Comparison of ENCODE assay signal across 15 cellular contexts in genomic region chr5:43268188-43268820, GRCh38. TPM values are rescaled to one million over a fixed set of nuclear protein-coding genes. Genes with fewer than 3 reads are reported as not detected.
A peak's percentile ranks its signal among the peaks of the same experiment; 100 is the strongest.
DNase-seq lines count a peak whose midpoint lies in the region; ATAC-seq and TF ChIP-seq lines count a peak whose summit lies in the region.
"Had no signal": no experiment of that assay in that cellular context is flagged by ENCODE, and none has a peak within 500 bp of the region (broad histone marks: within the 10 kb centered on the region; RNA-seq: fewer than 3 reads in every experiment).

No MANE protein-coding gene starts in this region.

- intact Hi-C loops in activated CD8-positive, alpha-beta T cell treated with anti-CD3 and anti-CD28 coated beads for 36 hours (cut with micrococcal nuclease), result no loop called here
- intact Hi-C loops in posterior vena cava (cut with DNase I), result no loop called here

- H3K27me3 Mint-ChIP-seq in stimulated activated naive CD8-positive, alpha-beta T cell treated with anti-CD3 and anti-CD28 coated beads, Interleukin-15, amount 100 ng/mL, for 72 hours, result peaks cover 30% of the 10 kb centered on the region
- peaks cover 44 to 66% of the 10 kb centered on the region in 2 donors for H3K27me3 Mint-ChIP-seq in stimulated activated naive B cell treated with anti-CD40 and anti-IgM and Interleukin-4, amounts not matched to agents 10 μg/mL and 1 μg/mL and 100 μg/mL, for 72 hours
- peaks cover 24% of the 10 kb centered on the region for H3K27me3 Mint-ChIP-seq in activated CD8-positive, alpha-beta T cell treated with anti-CD3 and anti-CD28 coated beads for 36 hours

- no peaks in the 10 kb centered on the region for H3K4me1 Mint-ChIP-seq in stimulated activated naive CD8-positive, alpha-beta T cell treated with anti-CD3 and anti-CD28 coated beads, Interleukin-15, amount 100 ng/mL, for 72 hours
- peaks cover 6 to 11% of the 10 kb centered on the region in 2 donors for H3K4me1 Mint-ChIP-seq in stimulated activated naive B cell treated with anti-CD40 and anti-IgM and Interleukin-4, amounts not matched to agents 10 μg/mL and 1 μg/mL and 100 μg/mL, for 72 hours
- H3K4me1 Mint-ChIP-seq in activated CD8-positive, alpha-beta T cell treated with anti-CD3 and anti-CD28 coated beads for 36 hours (ENCODE audit: low read depth), result no peaks in the 10 kb centered on the region
- H3K4me1 Mint-ChIP-seq: memory B cell had no signal

- TF ChIP-seq CTCF in activated CD8-positive, alpha-beta T cell treated with anti-CD3 and anti-CD28 coated beads for 36 hours (IDR thresholded peaks at IDR 0.05), result no peak

- peaks cover 5 to 6% of the 10 kb centered on the region in 2 donors for H3K36me3 Mint-ChIP-seq in stimulated activated naive B cell treated with anti-CD40 and anti-IgM and Interleukin-4, amounts not matched to agents 10 μg/mL and 1 μg/mL and 100 μg/mL, for 72 hours
- H3K36me3 Mint-ChIP-seq in activated CD8-positive, alpha-beta T cell treated with anti-CD3 and anti-CD28 coated beads for 36 hours (ENCODE audit: low read depth), result no peaks in the 10 kb centered on the region

- no peak for DNase-seq in stimulated activated naive CD8-positive, alpha-beta T cell treated with anti-CD3 and anti-CD28 coated beads, Interleukin-15, amount 100 ng/mL, for 72 hours
- no peak for DNase-seq in stimulated activated naive CD8-positive, alpha-beta T cell treated with anti-CD3 and anti-CD28 coated beads, Interleukin-15, Interleukin-2, amounts not matched to agents 100 U/mL and 50 U/mL, for 24 hours
- no peak for DNase-seq in stimulated activated naive B cell treated with anti-CD40 and anti-IgM and Interleukin-4, amounts not matched to agents 10 μg/mL and 1 μg/mL and 100 μg/mL, for 72 hours
- no peak for DNase-seq in activated CD8-positive, alpha-beta T cell treated with anti-CD3 and anti-CD28 coated beads for 36 hours
- DNase-seq in posterior vena cava (ENCODE audit: low spot score), result no peak
- DNase-seq in AG08395 (ENCODE audit: low spot score), result no peak
- DNase-seq: activated CD4-positive, alpha-beta T cell treated with anti-CD3 and anti-CD28 coated beads, Interleukin-2, amount 10 ng/mL, durations not matched to agents 7 days and 5 days; CD4-positive, alpha-beta T cell; dermis blood vessel endothelial cell; NCI-H526 treated with DMSO at 0.1 percent for 48 hours; trophoblast cell had no signal

- no peak overlapping the region for H3K27ac Mint-ChIP-seq in stimulated activated naive CD8-positive, alpha-beta T cell treated with anti-CD3 and anti-CD28 coated beads, Interleukin-15, amount 100 ng/mL, for 72 hours
- no peak overlapping the region for H3K27ac Mint-ChIP-seq in stimulated activated naive B cell treated with anti-CD40 and anti-IgM and Interleukin-4, amounts not matched to agents 10 μg/mL and 1 μg/mL and 100 μg/mL, for 72 hours
- no peak overlapping the region for H3K27ac Mint-ChIP-seq in activated CD8-positive, alpha-beta T cell treated with anti-CD3 and anti-CD28 coated beads for 36 hours
- H3K27ac Mint-ChIP-seq: activated CD4-positive, alpha-beta T cell treated with anti-CD3 and anti-CD28 coated beads, Interleukin-2, amount 10 ng/mL, durations not matched to agents 7 days and 5 days; CD4-positive, alpha-beta T cell; memory B cell; T-helper 2 cell treated with Interferon-gamma antibody and Interleukin-4, amounts not matched to agents 5 μg/mL and 100 μg/mL, for 36 hours had no signal

- CTCF ChIA-PET in activated CD8-positive, alpha-beta T cell treated with anti-CD3 and anti-CD28 coated beads for 36 hours (lab: Charles Lee), result interaction anchor here (1.6 kb wide), 1 partner anchor 18 kb away, joined by 3 read pairs; no protein-coding TSS in a partner anchor

- peak; percentile 35 for ATAC-seq in stimulated activated naive CD8-positive, alpha-beta T cell treated with anti-CD3 and anti-CD28 coated beads, Interleukin-15, amount 100 ng/mL, for 72 hours
- no peak for ATAC-seq in stimulated activated naive CD8-positive, alpha-beta T cell treated with anti-CD3 and anti-CD28 coated beads, Interleukin-15, Interleukin-2, amounts not matched to agents 100 U/mL and 50 U/mL, for 24 hours
- ATAC-seq in HG02588 (IDR thresholded peaks at IDR 0.05; ENCODE audit: unreplicated experiment) (peak; percentile 63), HG03175 (IDR thresholded peaks at IDR 0.05; ENCODE audit: unreplicated experiment) (peak; percentile 56)
- ATAC-seq in stimulated activated naive B cell treated with anti-CD40 and anti-IgM and Interleukin-4, amounts not matched to agents 10 μg/mL and 1 μg/mL and 100 μg/mL, for 72 hours (replicated peaks), result peak; percentile 65 to 69
- ATAC-seq in activated CD8-positive, alpha-beta T cell treated with anti-CD3 and anti-CD28 coated beads for 36 hours, result no peak

- peaks cover 17 to 23% of the 10 kb centered on the region in 2 donors for H3K9me3 Mint-ChIP-seq in stimulated activated naive CD8-positive, alpha-beta T cell treated with anti-CD3 and anti-CD28 coated beads, Interleukin-15, amount 100 ng/mL, for 72 hours
- H3K9me3 Mint-ChIP-seq in stimulated activated naive B cell treated with anti-CD40 and anti-IgM and Interleukin-4, amounts not matched to agents 10 μg/mL and 1 μg/mL and 100 μg/mL, for 72 hours, result peaks cover 11 to 13% of the 10 kb centered on the region in 2 donors
- H3K9me3 Mint-ChIP-seq in activated CD8-positive, alpha-beta T cell treated with anti-CD3 and anti-CD28 coated beads for 36 hours, result peaks cover 1% of the 10 kb centered on the region

- POLR2A ChIA-PET in activated CD8-positive, alpha-beta T cell treated with anti-CD3 and anti-CD28 coated beads for 36 hours (lab: Charles Lee), result no interaction called here

- H3K4me3 Mint-ChIP-seq in stimulated activated naive CD8-positive, alpha-beta T cell treated with anti-CD3 and anti-CD28 coated beads, Interleukin-15, amount 100 ng/mL, for 72 hours, result no peak overlapping the region
- no peak overlapping the region for H3K4me3 Mint-ChIP-seq in stimulated activated naive B cell treated with anti-CD40 and anti-IgM and Interleukin-4, amounts not matched to agents 10 μg/mL and 1 μg/mL and 100 μg/mL, for 72 hours
- no peak overlapping the region for H3K4me3 Mint-ChIP-seq in activated CD8-positive, alpha-beta T cell treated with anti-CD3 and anti-CD28 coated beads for 36 hours
- H3K4me3 Mint-ChIP-seq: activated CD4-positive, alpha-beta T cell treated with anti-CD3 and anti-CD28 coated beads, Interleukin-2, amount 10 ng/mL, durations not matched to agents 7 days and 5 days; CD4-positive, alpha-beta T cell; memory B cell; T-helper 2 cell treated with Interferon-gamma antibody and Interleukin-4, amounts not matched to agents 5 μg/mL and 100 μg/mL, for 36 hours had no signal

RNA-seq across cellular contexts. Expression of gene HMGCS1, which starts 44.9 kb away (rescaled TPM):
- total RNA-seq in activated CD8-positive, alpha-beta T cell treated with anti-CD3 and anti-CD28 coated beads for 36 hours, result 10 to 100 TPM; 63.6 to 65.7 TPM
- 10 to 100 TPM; 32.2 to 41.2 TPM for total RNA-seq in posterior vena cava

Comparison
In these comparisons a context has a peak if more than half of its experiments do, and no peak if none do; other contexts are left out.
1. ATAC-seq: peak in stimulated activated naive CD8-positive, alpha-beta T cell treated with anti-CD3 and anti-CD28 coated beads, Interleukin-15, amount 100 ng/mL, for 72 hours (single experiment), HG02588 (single experiment), HG03175 (single experiment) and stimulated activated naive B cell treated with anti-CD40 and anti-IgM and Interleukin-4, amounts not matched to agents 10 μg/mL and 1 μg/mL and 100 μg/mL, for 72 hours (2 of 2); none in stimulated activated naive CD8-positive, alpha-beta T cell treated with anti-CD3 and anti-CD28 coated beads, Interleukin-15, Interleukin-2, amounts not matched to agents 100 U/mL and 50 U/mL, for 24 hours (single experiment) and activated CD8-positive, alpha-beta T cell treated with anti-CD3 and anti-CD28 coated beads for 36 hours (single experiment).